8 cellular contexts compared by ENCODE assay signal in genomic region chr2:12856934-12857660, GRCh38.
DNase-seq lines count a peak whose midpoint lies in the region; FAIRE-seq and TF ChIP-seq lines count a peak whose summit lies in the region.

No MANE protein-coding gene starts in this region.

- intact Hi-C loops in CD4-positive, alpha-beta memory T cell (cut with micrococcal nuclease), result loop anchor here (1.0 to 2.0 kb wide), 2 partner anchors 74 to 140 kb away; partner anchors contain the start of gene TRIB2
- intact Hi-C loops in activated CD4-positive, alpha-beta memory T cell treated with anti-CD3 and anti-CD28 coated beads for 36 hours (cut with micrococcal nuclease), result loop anchor here (1.0 to 5.0 kb wide), 4 partner anchors 36 to 350 kb away; no protein-coding TSS in a partner anchor

- H3K27me3 ChIP-seq in CD4-positive, alpha-beta memory T cell (ENCODE audit: insufficient read depth, low read length), result no peaks in the 10 kb centered on the region
- no peaks in the 10 kb centered on the region for H3K27me3 ChIP-seq in keratinocyte (ENCODE audit: control insufficient read depth, extremely low read depth, insufficient read depth, low read length)

- H3K4me1 ChIP-seq in CD4-positive, alpha-beta memory T cell (ENCODE audit: insufficient read depth, low read length), result peaks cover 72% of the 10 kb centered on the region
- H3K4me1 ChIP-seq in keratinocyte (ENCODE audit: control insufficient read depth, extremely low read depth, insufficient read depth, low read length), result peaks cover 31% of the 10 kb centered on the region

- peak overlapping the region; percentile 24 for H3K4me2 ChIP-seq in keratinocyte (ENCODE audit: control insufficient read depth, extremely low read depth, insufficient read depth, low read depth, low read length)

- peak; percentile 62 for FAIRE-seq in keratinocyte (lab: Jason Lieb, UNC)

- peak overlapping the region; percentile 15 for H2AFZ ChIP-seq in keratinocyte (ENCODE audit: control insufficient read depth, low read length)

- POLR2A ChIA-PET in CD4-positive, alpha-beta memory T cell (lab: Charles Lee; ENCODE audit: partially characterized antibody), result interaction anchor here (0.6 to 1.6 kb wide), 9 partner anchors 74 to 424 kb away, joined by 3 to 26 read pairs (median 5); partner anchors contain the start of gene TRIB2
- POLR2A ChIA-PET in activated CD4-positive, alpha-beta memory T cell treated with anti-CD3 and anti-CD28 coated beads for 36 hours (lab: Charles Lee), result no interaction called here

- H3K79me2 ChIP-seq in keratinocyte (ENCODE audit: control insufficient read depth, insufficient read depth, low read length), result no peaks in the 10 kb centered on the region

- dilution Hi-C loops in keratinocyte (cut with MboI; ENCODE audit: extremely low pct_ligation_motif_present, low sequenced_read_pairs), result no loop called here

- peaks cover 0 to 21% (median 8%) of the 10 kb centered on the region in 4 donors for H3K4me1 Mint-ChIP-seq in CD4-positive, alpha-beta memory T cell
- H3K4me1 Mint-ChIP-seq in activated CD4-positive, alpha-beta memory T cell treated with anti-CD3 and anti-CD28 coated beads for 36 hours (ENCODE audit: low read depth), result peaks cover 19% of the 10 kb centered on the region

- H4K20me1 ChIP-seq in keratinocyte (ENCODE audit: control insufficient read depth, extremely low read depth, insufficient read depth, low read length), result no peaks in the 10 kb centered on the region

- CTCF ChIA-PET in CD4-positive, alpha-beta memory T cell (lab: Charles Lee; ENCODE audit: partially characterized antibody), result interaction anchor here (0.7 to 1.4 kb wide), 6 partner anchors 10 to 141 kb away, joined by 3 to 8 read pairs (median 5); partner anchors contain the start of gene TRIB2
- CTCF ChIA-PET in activated CD4-positive, alpha-beta memory T cell treated with anti-CD3 and anti-CD28 coated beads for 36 hours (lab: Charles Lee), result interaction anchor here (0.8 to 0.9 kb wide), 2 partner anchors 110 to 150 kb away, joined by 3 to 4 read pairs; no protein-coding TSS in a partner anchor

- H3K36me3 ChIP-seq in CD4-positive, alpha-beta memory T cell (ENCODE audit: insufficient read depth, low read length), result no peaks in the 10 kb centered on the region
- no peaks in the 10 kb centered on the region for H3K36me3 ChIP-seq in keratinocyte (ENCODE audit: control insufficient read depth in 2 of 2, extremely low read depth in 1 of 2, insufficient read depth in 2 of 2, low read length in 2 of 2)

- peak overlapping the region in 1 of 2 donors; percentile 7 for H3K4me3 ChIP-seq in CD4-positive, alpha-beta memory T cell (ENCODE audit: low read length in 2 of 2)
- no peak overlapping the region for H3K4me3 ChIP-seq in keratinocyte (ENCODE audit: control insufficient read depth in 2 of 3, extremely low read depth in 1 of 3, insufficient read depth in 2 of 3, low read depth in 1 of 3, low read length in 3 of 3)

- no peaks in the 10 kb centered on the region for H3K9me1 ChIP-seq in keratinocyte (ENCODE audit: control insufficient read depth, extremely low read depth, insufficient read depth, low read length)

- TF ChIP-seq CTCF in keratinocyte (optimal IDR thresholded peaks at IDR 0.05 in 1 of 3, IDR thresholded peaks at IDR 0.05 in 1 of 3, conservative IDR thresholded peaks at IDR 0.05 in 1 of 3; ENCODE audit: extremely low read depth in 1 of 3, insufficient read depth in 2 of 3, low read length in 3 of 3), result no peak

- peak overlapping the region in 3 of 7 donors; percentile 77 to 82 (median 80) for H3K27ac Mint-ChIP-seq in CD4-positive, alpha-beta memory T cell
- H3K27ac Mint-ChIP-seq in activated CD4-positive, alpha-beta memory T cell treated with anti-CD3 and anti-CD28 coated beads for 36 hours, result no peak overlapping the region

- H3K36me3 Mint-ChIP-seq in CD4-positive, alpha-beta memory T cell, result no peaks in the 10 kb centered on the region
- H3K36me3 Mint-ChIP-seq in activated CD4-positive, alpha-beta memory T cell treated with anti-CD3 and anti-CD28 coated beads for 36 hours, result peaks cover 3% of the 10 kb centered on the region

- DNase-seq in CD4-positive, alpha-beta memory T cell, result peak; percentile 68 to 83 (median 78)
- peak; percentile 97 to 98 for DNase-seq in Kasumi-1 (lab: John Stamatoyannopoulos, UW)
- peak; percentile 36 for DNase-seq in activated CD4-positive, alpha-beta memory T cell treated with anti-CD3 and anti-CD28 coated beads for 36 hours
- DNase-seq in keratinocyte (ENCODE audit: low read depth, low spot score), result peak; percentile 19
- no peak for DNase-seq in SK-N-DZ (ENCODE audit: low spot score)
- DNase-seq in medulla oblongata (ENCODE audit: extremely low spot score), result no peak
- DNase-seq in inferior parietal cortex (ENCODE audit: extremely low spot score), result no peak
- no peak for DNase-seq in OCI-M2 (lab: John Stamatoyannopoulos, UW; ENCODE audit: unreplicated experiment)

- no peak overlapping the region for H3K9ac ChIP-seq in keratinocyte (ENCODE audit: control insufficient read depth, extremely low read depth, insufficient read depth, low read length)

- no peaks in the 10 kb centered on the region for H3K27me3 Mint-ChIP-seq in CD4-positive, alpha-beta memory T cell
- H3K27me3 Mint-ChIP-seq in activated CD4-positive, alpha-beta memory T cell treated with anti-CD3 and anti-CD28 coated beads for 36 hours, result no peaks in the 10 kb centered on the region

- H3K27ac ChIP-seq in CD4-positive, alpha-beta memory T cell (ENCODE audit: low read depth, low read length), result no peak overlapping the region
- no peak overlapping the region for H3K27ac ChIP-seq in keratinocyte (ENCODE audit: control insufficient read depth, insufficient read depth, low read length)

- peaks cover 0 to 2% (median 0%) of the 10 kb centered on the region in 8 donors for H3K9me3 Mint-ChIP-seq in CD4-positive, alpha-beta memory T cell
- H3K9me3 Mint-ChIP-seq in activated CD4-positive, alpha-beta memory T cell treated with anti-CD3 and anti-CD28 coated beads for 36 hours, result peaks cover 2% of the 10 kb centered on the region

- no peaks in the 10 kb centered on the region for H3K9me3 ChIP-seq in CD4-positive, alpha-beta memory T cell (ENCODE audit: control insufficient read depth in 1 of 2, low read length in 2 of 2)
- H3K9me3 ChIP-seq in keratinocyte (ENCODE audit: control insufficient read depth, low read depth, low read length), result no peaks in the 10 kb centered on the region

- peak overlapping the region in 1 of 8 donors; percentile 1 for H3K4me3 Mint-ChIP-seq in CD4-positive, alpha-beta memory T cell
- H3K4me3 Mint-ChIP-seq in activated CD4-positive, alpha-beta memory T cell treated with anti-CD3 and anti-CD28 coated beads for 36 hours, result no peak overlapping the region

Comparison
In these comparisons a context has a peak if more than half of its experiments do, and no peak if none do; other contexts are left out.
1. DNase-seq: peak in CD4-positive, alpha-beta memory T cell (5 of 5), Kasumi-1 (2 of 2), activated CD4-positive, alpha-beta memory T cell treated with anti-CD3 and anti-CD28 coated beads for 36 hours (single experiment) and keratinocyte (single experiment); none in SK-N-DZ (single experiment), medulla oblongata (single experiment), inferior parietal cortex (single experiment) and OCI-M2 (single experiment).